1 cellular context compared by ENCODE assay signal in genomic region chr16:49884033-49884707, GRCh38.
TF ChIP-seq lines count a peak whose summit lies in the region.

No MANE protein-coding gene starts in this region.

TF ChIP-seq in HepG2, 621 proteins besides CTCF, POLR2A, EP300 and RAD21 (continued from another document and continues in another):
- TF ChIP-seq ZNF510 (CRISPR knock-in tag; IDR thresholded peaks at IDR 0.05; ENCODE audit: low read depth) (no peak), ZNF496 (CRISPR knock-in tag; IDR thresholded peaks at IDR 0.05; ENCODE audit: insufficient replicate concordance) (no peak), SP4 (CRISPR knock-in tag; IDR thresholded peaks at IDR 0.05) (0 out of 2 replicates have a peak, but pooled peaks have one; percentile 9), ZNF570 (CRISPR knock-in tag; IDR thresholded peaks at IDR 0.05; ENCODE audit: borderline replicate concordance) (no peak), ZNF83 (CRISPR knock-in tag; IDR thresholded peaks at IDR 0.05; ENCODE audit: borderline replicate concordance) (no peak), ZNF281 (CRISPR knock-in tag; IDR thresholded peaks at IDR 0.05; ENCODE audit: borderline replicate concordance) (peak; percentile 12; the same call in 1 of the 2 replicates), TEAD2 (CRISPR knock-in tag; IDR thresholded peaks at IDR 0.05) (no peak), NR2F1 (CRISPR knock-in tag; IDR thresholded peaks at IDR 0.05) (peak in 1 of 2 experiments; percentile 19; a peak in 1 of 4 replicates), HDAC2 (CRISPR knock-in tag; IDR thresholded peaks at IDR 0.05) (peak; percentile 67; the same call in 1 of the 2 replicates), ETV5 (CRISPR knock-in tag; IDR thresholded peaks at IDR 0.05; ENCODE audit: borderline replicate concordance) (peak; percentile 65; the same call in 1 of the 2 replicates), NFE2 (CRISPR knock-in tag; IDR thresholded peaks at IDR 0.05) (no peak), ZNF563 (CRISPR knock-in tag; IDR thresholded peaks at IDR 0.05) (no peak), HNRNPK (IDR thresholded peaks at IDR 0.05; ENCODE audit: low read depth, low read length, poor library complexity, severe bottlenecking) (no peak), CEBPB (IDR thresholded peaks at IDR 0.05; ENCODE audit: borderline replicate concordance, low read depth, low read length) (peak; percentile 99), RELA (CRISPR knock-in tag; IDR thresholded peaks at IDR 0.05) (no peak), YY1 (IDR thresholded peaks at IDR 0.05; ENCODE audit: insufficient read depth, insufficient replicate concordance, low read depth, low read length) (no peak), ARNTL (CRISPR knock-in tag; IDR thresholded peaks at IDR 0.05) (no peak), ZNF367 (CRISPR knock-in tag; IDR thresholded peaks at IDR 0.05; ENCODE audit: borderline replicate concordance) (no peak), TEAD3 (CRISPR knock-in tag; optimal IDR thresholded peaks at IDR 0.05; ENCODE audit: borderline replicate concordance) (peak; percentile 38), SIN3B (IDR thresholded peaks at IDR 0.05; ENCODE audit: low read length) (no peak), ZNF687 (CRISPR knock-in tag; IDR thresholded peaks at IDR 0.05) (no peak), ZNF143 (CRISPR knock-in tag; IDR thresholded peaks at IDR 0.05) (no peak), TERF1 (CRISPR knock-in tag; IDR thresholded peaks at IDR 0.05) (no peak), HCFC1 (IDR thresholded peaks at IDR 0.05; ENCODE audit: low read depth, low read length) (no peak), HNRNPH1 (optimal IDR thresholded peaks at IDR 0.05; ENCODE audit: low read depth, low read length) (no peak), ZBTB7A (CRISPR knock-in tag; IDR thresholded peaks at IDR 0.05) (no peak), SAP130 (CRISPR knock-in tag; IDR thresholded peaks at IDR 0.05; ENCODE audit: low read depth) (peak; percentile 46), CERS6 (CRISPR knock-in tag; IDR thresholded peaks at IDR 0.05) (no peak), RAD51 (IDR thresholded peaks at IDR 0.05; ENCODE audit: borderline replicate concordance) (no peak), KMT2A (CRISPR knock-in tag; IDR thresholded peaks at IDR 0.05) (no peak), ZEB1 (IDR thresholded peaks at IDR 0.05; ENCODE audit: insufficient replicate concordance, low read depth) (peak; percentile 55), RFX5 (IDR thresholded peaks at IDR 0.05; ENCODE audit: low read depth, low read length) (no peak), TMF1 (CRISPR knock-in tag; IDR thresholded peaks at IDR 0.05; ENCODE audit: low read depth) (no peak), ZNF224 (CRISPR knock-in tag; IDR thresholded peaks at IDR 0.05) (no peak), ZNF572 (CRISPR knock-in tag; IDR thresholded peaks at IDR 0.05) (no peak), TBX2 (CRISPR knock-in tag; IDR thresholded peaks at IDR 0.05; ENCODE audit: borderline replicate concordance) (no peak), ZNF546 (CRISPR knock-in tag; conservative IDR thresholded peaks at IDR 0.05) (no peak), CBX2 (IDR thresholded peaks at IDR 0.05; ENCODE audit: low read depth, low read length) (no peak), CBX2 (CRISPR knock-in tag; IDR thresholded peaks at IDR 0.05; ENCODE audit: low read depth) (no peak), PHF20 (CRISPR knock-in tag; IDR thresholded peaks at IDR 0.05) (no peak)
- TF ChIP-seq, protein P1, sequence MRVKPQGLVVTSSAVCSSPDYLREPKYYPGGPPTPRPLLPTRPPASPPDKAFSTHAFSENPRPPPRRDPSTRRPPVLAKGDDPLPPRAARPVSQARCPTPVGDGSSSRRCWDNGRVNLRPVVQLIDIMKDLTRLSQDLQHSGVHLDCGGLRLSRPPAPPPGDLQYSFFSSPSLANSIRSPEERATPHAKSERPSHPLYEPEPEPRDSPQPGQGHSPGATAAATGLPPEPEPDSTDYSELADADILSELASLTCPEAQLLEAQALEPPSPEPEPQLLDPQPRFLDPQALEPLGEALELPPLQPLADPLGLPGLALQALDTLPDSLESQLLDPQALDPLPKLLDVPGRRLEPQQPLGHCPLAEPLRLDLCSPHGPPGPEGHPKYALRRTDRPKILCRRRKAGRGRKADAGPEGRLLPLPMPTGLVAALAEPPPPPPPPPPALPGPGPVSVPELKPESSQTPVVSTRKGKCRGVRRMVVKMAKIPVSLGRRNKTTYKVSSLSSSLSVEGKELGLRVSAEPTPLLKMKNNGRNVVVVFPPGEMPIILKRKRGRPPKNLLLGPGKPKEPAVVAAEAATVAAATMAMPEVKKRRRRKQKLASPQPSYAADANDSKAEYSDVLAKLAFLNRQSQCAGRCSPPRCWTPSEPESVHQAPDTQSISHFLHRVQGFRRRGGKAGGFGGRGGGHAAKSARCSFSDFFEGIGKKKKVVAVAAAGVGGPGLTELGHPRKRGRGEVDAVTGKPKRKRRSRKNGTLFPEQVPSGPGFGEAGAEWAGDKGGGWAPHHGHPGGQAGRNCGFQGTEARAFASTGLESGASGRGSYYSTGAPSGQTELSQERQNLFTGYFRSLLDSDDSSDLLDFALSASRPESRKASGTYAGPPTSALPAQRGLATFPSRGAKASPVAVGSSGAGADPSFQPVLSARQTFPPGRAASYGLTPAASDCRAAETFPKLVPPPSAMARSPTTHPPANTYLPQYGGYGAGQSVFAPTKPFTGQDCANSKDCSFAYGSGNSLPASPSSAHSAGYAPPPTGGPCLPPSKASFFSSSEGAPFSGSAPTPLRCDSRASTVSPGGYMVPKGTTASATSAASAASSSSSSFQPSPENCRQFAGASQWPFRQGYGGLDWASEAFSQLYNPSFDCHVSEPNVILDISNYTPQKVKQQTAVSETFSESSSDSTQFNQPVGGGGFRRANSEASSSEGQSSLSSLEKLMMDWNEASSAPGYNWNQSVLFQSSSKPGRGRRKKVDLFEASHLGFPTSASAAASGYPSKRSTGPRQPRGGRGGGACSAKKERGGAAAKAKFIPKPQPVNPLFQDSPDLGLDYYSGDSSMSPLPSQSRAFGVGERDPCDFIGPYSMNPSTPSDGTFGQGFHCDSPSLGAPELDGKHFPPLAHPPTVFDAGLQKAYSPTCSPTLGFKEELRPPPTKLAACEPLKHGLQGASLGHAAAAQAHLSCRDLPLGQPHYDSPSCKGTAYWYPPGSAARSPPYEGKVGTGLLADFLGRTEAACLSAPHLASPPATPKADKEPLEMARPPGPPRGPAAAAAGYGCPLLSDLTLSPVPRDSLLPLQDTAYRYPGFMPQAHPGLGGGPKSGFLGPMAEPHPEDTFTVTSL (CRISPR knock-in tag; IDR thresholded peaks at IDR 0.05; ENCODE audit: borderline replicate concordance) = peak; percentile 42; the same call in 1 of the 2 replicates
- TF ChIP-seq, protein P2, sequence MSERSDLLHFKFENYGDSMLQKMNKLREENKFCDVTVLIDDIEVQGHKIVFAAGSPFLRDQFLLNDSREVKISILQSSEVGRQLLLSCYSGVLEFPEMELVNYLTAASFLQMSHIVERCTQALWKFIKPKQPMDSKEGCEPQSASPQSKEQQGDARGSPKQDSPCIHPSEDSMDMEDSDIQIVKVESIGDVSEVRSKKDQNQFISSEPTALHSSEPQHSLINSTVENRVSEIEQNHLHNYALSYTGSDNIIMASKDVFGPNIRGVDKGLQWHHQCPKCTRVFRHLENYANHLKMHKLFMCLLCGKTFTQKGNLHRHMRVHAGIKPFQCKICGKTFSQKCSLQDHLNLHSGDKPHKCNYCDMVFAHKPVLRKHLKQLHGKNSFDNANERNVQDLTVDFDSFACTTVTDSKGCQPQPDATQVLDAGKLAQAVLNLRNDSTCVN (CRISPR knock-in tag; IDR thresholded peaks at IDR 0.05; ENCODE audit: borderline replicate concordance) = no peak
- TF ChIP-seq, protein P3, sequence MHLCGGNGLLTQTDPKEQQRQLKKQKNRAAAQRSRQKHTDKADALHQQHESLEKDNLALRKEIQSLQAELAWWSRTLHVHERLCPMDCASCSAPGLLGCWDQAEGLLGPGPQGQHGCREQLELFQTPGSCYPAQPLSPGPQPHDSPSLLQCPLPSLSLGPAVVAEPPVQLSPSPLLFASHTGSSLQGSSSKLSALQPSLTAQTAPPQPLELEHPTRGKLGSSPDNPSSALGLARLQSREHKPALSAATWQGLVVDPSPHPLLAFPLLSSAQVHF (CRISPR knock-in tag; IDR thresholded peaks at IDR 0.05) = no peak
- TF ChIP-seq, protein P4, sequence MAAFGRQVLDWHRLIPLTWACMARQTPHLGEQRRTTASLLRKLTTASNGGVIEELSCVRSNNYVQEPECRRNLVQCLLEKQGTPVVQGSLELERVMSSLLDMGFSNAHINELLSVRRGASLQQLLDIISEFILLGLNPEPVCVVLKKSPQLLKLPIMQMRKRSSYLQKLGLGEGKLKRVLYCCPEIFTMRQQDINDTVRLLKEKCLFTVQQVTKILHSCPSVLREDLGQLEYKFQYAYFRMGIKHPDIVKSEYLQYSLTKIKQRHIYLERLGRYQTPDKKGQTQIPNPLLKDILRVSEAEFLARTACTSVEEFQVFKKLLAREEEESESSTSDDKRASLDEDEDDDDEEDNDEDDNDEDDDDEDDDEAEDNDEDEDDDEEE (CRISPR knock-in tag; IDR thresholded peaks at IDR 0.05) = no peak
- TF ChIP-seq, protein P5, sequence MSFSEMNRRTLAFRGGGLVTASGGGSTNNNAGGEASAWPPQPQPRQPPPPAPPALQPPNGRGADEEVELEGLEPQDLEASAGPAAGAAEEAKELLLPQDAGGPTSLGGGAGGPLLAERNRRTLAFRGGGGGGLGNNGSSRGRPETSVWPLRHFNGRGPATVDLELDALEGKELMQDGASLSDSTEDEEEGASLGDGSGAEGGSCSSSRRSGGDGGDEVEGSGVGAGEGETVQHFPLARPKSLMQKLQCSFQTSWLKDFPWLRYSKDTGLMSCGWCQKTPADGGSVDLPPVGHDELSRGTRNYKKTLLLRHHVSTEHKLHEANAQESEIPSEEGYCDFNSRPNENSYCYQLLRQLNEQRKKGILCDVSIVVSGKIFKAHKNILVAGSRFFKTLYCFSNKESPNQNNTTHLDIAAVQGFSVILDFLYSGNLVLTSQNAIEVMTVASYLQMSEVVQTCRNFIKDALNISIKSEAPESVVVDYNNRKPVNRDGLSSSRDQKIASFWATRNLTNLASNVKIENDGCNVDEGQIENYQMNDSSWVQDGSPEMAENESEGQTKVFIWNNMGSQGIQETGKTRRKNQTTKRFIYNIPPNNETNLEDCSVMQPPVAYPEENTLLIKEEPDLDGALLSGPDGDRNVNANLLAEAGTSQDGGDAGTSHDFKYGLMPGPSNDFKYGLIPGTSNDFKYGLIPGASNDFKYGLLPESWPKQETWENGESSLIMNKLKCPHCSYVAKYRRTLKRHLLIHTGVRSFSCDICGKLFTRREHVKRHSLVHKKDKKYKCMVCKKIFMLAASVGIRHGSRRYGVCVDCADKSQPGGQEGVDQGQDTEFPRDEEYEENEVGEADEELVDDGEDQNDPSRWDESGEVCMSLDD (CRISPR knock-in tag; IDR thresholded peaks at IDR 0.05; ENCODE audit: borderline replicate concordance) = no peak
